1 cellular context compared by ENCODE assay signal in genomic region chr12:12592930-12593329, GRCh38.
TF ChIP-seq lines count a peak whose summit lies in the region.

No MANE protein-coding gene starts in this region.

TF ChIP-seq in K562, 482 proteins besides CTCF, POLR2A, EP300 and RAD21:
- TF ChIP-seq, protein P1, sequence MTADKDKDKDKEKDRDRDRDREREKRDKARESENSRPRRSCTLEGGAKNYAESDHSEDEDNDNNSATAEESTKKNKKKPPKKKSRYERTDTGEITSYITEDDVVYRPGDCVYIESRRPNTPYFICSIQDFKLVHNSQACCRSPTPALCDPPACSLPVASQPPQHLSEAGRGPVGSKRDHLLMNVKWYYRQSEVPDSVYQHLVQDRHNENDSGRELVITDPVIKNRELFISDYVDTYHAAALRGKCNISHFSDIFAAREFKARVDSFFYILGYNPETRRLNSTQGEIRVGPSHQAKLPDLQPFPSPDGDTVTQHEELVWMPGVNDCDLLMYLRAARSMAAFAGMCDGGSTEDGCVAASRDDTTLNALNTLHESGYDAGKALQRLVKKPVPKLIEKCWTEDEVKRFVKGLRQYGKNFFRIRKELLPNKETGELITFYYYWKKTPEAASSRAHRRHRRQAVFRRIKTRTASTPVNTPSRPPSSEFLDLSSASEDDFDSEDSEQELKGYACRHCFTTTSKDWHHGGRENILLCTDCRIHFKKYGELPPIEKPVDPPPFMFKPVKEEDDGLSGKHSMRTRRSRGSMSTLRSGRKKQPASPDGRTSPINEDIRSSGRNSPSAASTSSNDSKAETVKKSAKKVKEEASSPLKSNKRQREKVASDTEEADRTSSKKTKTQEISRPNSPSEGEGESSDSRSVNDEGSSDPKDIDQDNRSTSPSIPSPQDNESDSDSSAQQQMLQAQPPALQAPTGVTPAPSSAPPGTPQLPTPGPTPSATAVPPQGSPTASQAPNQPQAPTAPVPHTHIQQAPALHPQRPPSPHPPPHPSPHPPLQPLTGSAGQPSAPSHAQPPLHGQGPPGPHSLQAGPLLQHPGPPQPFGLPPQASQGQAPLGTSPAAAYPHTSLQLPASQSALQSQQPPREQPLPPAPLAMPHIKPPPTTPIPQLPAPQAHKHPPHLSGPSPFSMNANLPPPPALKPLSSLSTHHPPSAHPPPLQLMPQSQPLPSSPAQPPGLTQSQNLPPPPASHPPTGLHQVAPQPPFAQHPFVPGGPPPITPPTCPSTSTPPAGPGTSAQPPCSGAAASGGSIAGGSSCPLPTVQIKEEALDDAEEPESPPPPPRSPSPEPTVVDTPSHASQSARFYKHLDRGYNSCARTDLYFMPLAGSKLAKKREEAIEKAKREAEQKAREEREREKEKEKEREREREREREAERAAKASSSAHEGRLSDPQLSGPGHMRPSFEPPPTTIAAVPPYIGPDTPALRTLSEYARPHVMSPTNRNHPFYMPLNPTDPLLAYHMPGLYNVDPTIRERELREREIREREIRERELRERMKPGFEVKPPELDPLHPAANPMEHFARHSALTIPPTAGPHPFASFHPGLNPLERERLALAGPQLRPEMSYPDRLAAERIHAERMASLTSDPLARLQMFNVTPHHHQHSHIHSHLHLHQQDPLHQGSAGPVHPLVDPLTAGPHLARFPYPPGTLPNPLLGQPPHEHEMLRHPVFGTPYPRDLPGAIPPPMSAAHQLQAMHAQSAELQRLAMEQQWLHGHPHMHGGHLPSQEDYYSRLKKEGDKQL (CRISPR knock-in tag; IDR thresholded peaks at IDR 0.05; ENCODE audit: borderline replicate concordance): no peak
- TF ChIP-seq CREM (IDR thresholded peaks at IDR 0.05; ENCODE audit: low read depth) (no peak), ARID1B (IDR thresholded peaks at IDR 0.05) (no peak), MGA (IDR thresholded peaks at IDR 0.05) (no peak)
TF ChIP-seq in K562: peak in this region for 0.
